In the genomic region with DNA sequence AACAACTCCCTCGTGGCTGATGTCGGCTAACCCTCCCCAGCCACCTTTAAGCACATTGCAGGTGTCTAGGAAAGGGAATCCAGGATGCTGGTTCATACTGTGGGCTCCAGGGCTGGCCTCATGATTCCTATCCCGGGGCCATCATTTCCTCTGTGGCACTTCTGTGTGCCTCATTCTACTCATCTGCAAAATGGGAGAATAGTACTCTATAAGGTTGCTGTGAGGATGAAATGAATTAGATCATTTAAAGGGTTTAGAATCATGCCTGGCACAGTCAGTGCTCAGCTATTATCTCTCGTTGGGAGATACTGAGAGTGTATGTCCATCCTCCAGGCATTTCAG, we compare ENCODE assay signal across 1 cellular context.
TF ChIP-seq lines count a peak whose summit lies in the region.

No MANE protein-coding gene starts in this region.

TF ChIP-seq in K562, 482 proteins besides CTCF, POLR2A, EP300 and RAD21:
- TF ChIP-seq, protein P1, sequence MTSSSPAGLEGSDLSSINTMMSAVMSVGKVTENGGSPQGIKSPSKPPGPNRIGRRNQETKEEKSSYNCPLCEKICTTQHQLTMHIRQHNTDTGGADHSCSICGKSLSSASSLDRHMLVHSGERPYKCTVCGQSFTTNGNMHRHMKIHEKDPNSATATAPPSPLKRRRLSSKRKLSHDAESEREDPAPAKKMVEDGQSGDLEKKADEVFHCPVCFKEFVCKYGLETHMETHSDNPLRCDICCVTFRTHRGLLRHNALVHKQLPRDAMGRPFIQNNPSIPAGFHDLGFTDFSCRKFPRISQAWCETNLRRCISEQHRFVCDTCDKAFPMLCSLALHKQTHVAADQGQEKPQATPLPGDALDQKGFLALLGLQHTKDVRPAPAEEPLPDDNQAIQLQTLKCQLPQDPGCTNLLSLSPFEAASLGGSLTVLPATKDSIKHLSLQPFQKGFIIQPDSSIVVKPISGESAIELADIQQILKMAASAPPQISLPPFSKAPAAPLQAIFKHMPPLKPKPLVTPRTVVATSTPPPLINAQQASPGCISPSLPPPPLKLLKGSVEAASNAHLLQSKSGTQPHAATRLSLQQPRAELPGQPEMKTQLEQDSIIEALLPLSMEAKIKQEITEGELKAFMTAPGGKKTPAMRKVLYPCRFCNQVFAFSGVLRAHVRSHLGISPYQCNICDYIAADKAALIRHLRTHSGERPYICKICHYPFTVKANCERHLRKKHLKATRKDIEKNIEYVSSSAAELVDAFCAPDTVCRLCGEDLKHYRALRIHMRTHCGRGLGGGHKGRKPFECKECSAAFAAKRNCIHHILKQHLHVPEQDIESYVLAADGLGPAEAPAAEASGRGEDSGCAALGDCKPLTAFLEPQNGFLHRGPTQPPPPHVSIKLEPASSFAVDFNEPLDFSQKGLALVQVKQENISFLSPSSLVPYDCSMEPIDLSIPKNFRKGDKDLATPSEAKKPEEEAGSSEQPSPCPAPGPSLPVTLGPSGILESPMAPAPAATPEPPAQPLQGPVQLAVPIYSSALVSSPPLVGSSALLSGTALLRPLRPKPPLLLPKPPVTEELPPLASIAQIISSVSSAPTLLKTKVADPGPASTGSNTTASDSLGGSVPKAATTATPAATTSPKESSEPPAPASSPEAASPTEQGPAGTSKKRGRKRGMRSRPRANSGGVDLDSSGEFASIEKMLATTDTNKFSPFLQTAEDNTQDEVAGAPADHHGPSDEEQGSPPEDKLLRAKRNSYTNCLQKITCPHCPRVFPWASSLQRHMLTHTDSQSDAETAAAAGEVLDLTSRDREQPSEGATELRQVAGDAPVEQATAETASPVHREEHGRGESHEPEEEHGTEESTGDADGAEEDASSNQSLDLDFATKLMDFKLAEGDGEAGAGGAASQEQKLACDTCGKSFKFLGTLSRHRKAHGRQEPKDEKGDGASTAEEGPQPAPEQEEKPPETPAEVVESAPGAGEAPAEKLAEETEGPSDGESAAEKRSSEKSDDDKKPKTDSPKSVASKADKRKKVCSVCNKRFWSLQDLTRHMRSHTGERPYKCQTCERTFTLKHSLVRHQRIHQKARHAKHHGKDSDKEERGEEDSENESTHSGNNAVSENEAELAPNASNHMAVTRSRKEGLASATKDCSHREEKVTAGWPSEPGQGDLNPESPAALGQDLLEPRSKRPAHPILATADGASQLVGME (CRISPR knock-in tag; IDR thresholded peaks at IDR 0.05), result no peak
- TF ChIP-seq HDAC2 (IDR thresholded peaks at IDR 0.05) (peak; percentile 34; the same call in 1 of the 2 replicates), ILF3 (IDR thresholded peaks at IDR 0.05; ENCODE audit: borderline replicate concordance) (no peak), MBD2 (IDR thresholded peaks at IDR 0.05; ENCODE audit: borderline replicate concordance, low read depth) (no peak), ADNP (tag; IDR thresholded peaks at IDR 0.05) (peak; percentile 65), RCOR1 (IDR thresholded peaks at IDR 0.05; ENCODE audit: borderline replicate concordance in 1 of 2, low read depth in 2 of 2, low read length in 2 of 2) (peak in 1 of 2 experiments; percentile 46; a peak in 1 of 4 replicates), KDM4B (IDR thresholded peaks at IDR 0.05; ENCODE audit: borderline replicate concordance in 2 of 2, low read depth in 1 of 2) (no peak), SMAD4 (CRISPR knock-in tag; conservative IDR thresholded peaks at IDR 0.05) (no peak), CHD2 (IDR thresholded peaks at IDR 0.05; ENCODE audit: low read depth, low read length) (no peak), SIRT6 (IDR thresholded peaks at IDR 0.05; ENCODE audit: low read depth, low read length) (no peak), ZNF778 (CRISPR knock-in tag; IDR thresholded peaks at IDR 0.05) (no peak), YBX1 (IDR thresholded peaks at IDR 0.05) (no peak), PHTF2 (CRISPR knock-in tag; IDR thresholded peaks at IDR 0.05) (no peak), NBN (IDR thresholded peaks at IDR 0.05; ENCODE audit: low read depth) (no peak), POLR2G (IDR thresholded peaks at IDR 0.05; ENCODE audit: low read depth, low read length) (no peak), NCOA1 (IDR thresholded peaks at IDR 0.05; ENCODE audit: low read depth) (no peak), EP400 (IDR thresholded peaks at IDR 0.05) (no peak), ZNF239 (CRISPR knock-in tag; IDR thresholded peaks at IDR 0.05) (peak; percentile 59), DPF2 (IDR thresholded peaks at IDR 0.05) (no peak), BCOR (IDR thresholded peaks at IDR 0.05) (peak; percentile 58; the same call in 1 of the 2 replicates), ZNF232 (CRISPR knock-in tag; IDR thresholded peaks at IDR 0.05) (no peak), NCOR1 (IDR thresholded peaks at IDR 0.05) (no peak), RBM22 (IDR thresholded peaks at IDR 0.05; ENCODE audit: low read depth, low read length, poor library complexity, severe bottlenecking) (no peak), CBX5 (IDR thresholded peaks at IDR 0.05; ENCODE audit: borderline replicate concordance, low read depth) (no peak), TRIM28 (IDR thresholded peaks at IDR 0.05) (no peak), ZNF3 (CRISPR knock-in tag; IDR thresholded peaks at IDR 0.05) (no peak), SMARCB1 (IDR thresholded peaks at IDR 0.05; ENCODE audit: insufficient read length, low read depth) (no peak), CHD1 (IDR thresholded peaks at IDR 0.05; ENCODE audit: low read length) (no peak), CBX1 (IDR thresholded peaks at IDR 0.05; ENCODE audit: low read depth) (no peak), ZNF77 (CRISPR knock-in tag; IDR thresholded peaks at IDR 0.05) (no peak), SMC3 (conservative IDR thresholded peaks at IDR 0.05; ENCODE audit: insufficient read depth, low read depth, low read length) (no peak), ZNF436 (CRISPR knock-in tag; IDR thresholded peaks at IDR 0.05) (no peak), MTA1 (IDR thresholded peaks at IDR 0.05; ENCODE audit: borderline replicate concordance) (no peak), CTBP1 (IDR thresholded peaks at IDR 0.05; ENCODE audit: borderline replicate concordance) (no peak), KDM1A (IDR thresholded peaks at IDR 0.05) (peak; percentile 33 to 63; a peak in 2 of 4 replicates), ZNF23 (CRISPR knock-in tag; IDR thresholded peaks at IDR 0.05) (no peak), ATF7 (IDR thresholded peaks at IDR 0.05) (no peak), TOE1 (IDR thresholded peaks at IDR 0.05; ENCODE audit: borderline replicate concordance) (no peak), TOE1 (CRISPR knock-in tag; IDR thresholded peaks at IDR 0.05; ENCODE audit: borderline replicate concordance, low read depth) (no peak), TBL1XR1 (IDR thresholded peaks at IDR 0.05; ENCODE audit: low read length in 2 of 2) (no peak), DMBX1 (CRISPR knock-in tag; IDR thresholded peaks at IDR 0.05; ENCODE audit: borderline replicate concordance) (no peak), POLR2H (tag; IDR thresholded peaks at IDR 0.05; ENCODE audit: low read depth) (no peak), ETV5 (CRISPR knock-in tag; IDR thresholded peaks at IDR 0.05; ENCODE audit: low read depth) (no peak)
- TF ChIP-seq, protein P2, sequence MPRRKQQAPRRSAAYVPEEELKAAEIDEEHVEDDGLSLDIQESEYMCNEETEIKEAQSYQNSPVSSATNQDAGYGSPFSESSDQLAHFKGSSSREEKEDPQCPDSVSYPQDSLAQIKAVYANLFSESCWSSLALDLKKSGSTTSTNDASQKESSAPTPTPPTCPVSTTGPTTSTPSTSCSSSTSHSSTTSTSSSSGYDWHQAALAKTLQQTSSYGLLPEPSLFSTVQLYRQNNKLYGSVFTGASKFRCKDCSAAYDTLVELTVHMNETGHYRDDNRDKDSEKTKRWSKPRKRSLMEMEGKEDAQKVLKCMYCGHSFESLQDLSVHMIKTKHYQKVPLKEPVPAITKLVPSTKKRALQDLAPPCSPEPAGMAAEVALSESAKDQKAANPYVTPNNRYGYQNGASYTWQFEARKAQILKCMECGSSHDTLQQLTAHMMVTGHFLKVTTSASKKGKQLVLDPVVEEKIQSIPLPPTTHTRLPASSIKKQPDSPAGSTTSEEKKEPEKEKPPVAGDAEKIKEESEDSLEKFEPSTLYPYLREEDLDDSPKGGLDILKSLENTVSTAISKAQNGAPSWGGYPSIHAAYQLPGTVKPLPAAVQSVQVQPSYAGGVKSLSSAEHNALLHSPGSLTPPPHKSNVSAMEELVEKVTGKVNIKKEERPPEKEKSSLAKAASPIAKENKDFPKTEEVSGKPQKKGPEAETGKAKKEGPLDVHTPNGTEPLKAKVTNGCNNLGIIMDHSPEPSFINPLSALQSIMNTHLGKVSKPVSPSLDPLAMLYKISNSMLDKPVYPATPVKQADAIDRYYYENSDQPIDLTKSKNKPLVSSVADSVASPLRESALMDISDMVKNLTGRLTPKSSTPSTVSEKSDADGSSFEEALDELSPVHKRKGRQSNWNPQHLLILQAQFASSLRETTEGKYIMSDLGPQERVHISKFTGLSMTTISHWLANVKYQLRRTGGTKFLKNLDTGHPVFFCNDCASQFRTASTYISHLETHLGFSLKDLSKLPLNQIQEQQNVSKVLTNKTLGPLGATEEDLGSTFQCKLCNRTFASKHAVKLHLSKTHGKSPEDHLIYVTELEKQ (CRISPR knock-in tag; IDR thresholded peaks at IDR 0.05), result no peak
- TF ChIP-seq, protein P3, sequence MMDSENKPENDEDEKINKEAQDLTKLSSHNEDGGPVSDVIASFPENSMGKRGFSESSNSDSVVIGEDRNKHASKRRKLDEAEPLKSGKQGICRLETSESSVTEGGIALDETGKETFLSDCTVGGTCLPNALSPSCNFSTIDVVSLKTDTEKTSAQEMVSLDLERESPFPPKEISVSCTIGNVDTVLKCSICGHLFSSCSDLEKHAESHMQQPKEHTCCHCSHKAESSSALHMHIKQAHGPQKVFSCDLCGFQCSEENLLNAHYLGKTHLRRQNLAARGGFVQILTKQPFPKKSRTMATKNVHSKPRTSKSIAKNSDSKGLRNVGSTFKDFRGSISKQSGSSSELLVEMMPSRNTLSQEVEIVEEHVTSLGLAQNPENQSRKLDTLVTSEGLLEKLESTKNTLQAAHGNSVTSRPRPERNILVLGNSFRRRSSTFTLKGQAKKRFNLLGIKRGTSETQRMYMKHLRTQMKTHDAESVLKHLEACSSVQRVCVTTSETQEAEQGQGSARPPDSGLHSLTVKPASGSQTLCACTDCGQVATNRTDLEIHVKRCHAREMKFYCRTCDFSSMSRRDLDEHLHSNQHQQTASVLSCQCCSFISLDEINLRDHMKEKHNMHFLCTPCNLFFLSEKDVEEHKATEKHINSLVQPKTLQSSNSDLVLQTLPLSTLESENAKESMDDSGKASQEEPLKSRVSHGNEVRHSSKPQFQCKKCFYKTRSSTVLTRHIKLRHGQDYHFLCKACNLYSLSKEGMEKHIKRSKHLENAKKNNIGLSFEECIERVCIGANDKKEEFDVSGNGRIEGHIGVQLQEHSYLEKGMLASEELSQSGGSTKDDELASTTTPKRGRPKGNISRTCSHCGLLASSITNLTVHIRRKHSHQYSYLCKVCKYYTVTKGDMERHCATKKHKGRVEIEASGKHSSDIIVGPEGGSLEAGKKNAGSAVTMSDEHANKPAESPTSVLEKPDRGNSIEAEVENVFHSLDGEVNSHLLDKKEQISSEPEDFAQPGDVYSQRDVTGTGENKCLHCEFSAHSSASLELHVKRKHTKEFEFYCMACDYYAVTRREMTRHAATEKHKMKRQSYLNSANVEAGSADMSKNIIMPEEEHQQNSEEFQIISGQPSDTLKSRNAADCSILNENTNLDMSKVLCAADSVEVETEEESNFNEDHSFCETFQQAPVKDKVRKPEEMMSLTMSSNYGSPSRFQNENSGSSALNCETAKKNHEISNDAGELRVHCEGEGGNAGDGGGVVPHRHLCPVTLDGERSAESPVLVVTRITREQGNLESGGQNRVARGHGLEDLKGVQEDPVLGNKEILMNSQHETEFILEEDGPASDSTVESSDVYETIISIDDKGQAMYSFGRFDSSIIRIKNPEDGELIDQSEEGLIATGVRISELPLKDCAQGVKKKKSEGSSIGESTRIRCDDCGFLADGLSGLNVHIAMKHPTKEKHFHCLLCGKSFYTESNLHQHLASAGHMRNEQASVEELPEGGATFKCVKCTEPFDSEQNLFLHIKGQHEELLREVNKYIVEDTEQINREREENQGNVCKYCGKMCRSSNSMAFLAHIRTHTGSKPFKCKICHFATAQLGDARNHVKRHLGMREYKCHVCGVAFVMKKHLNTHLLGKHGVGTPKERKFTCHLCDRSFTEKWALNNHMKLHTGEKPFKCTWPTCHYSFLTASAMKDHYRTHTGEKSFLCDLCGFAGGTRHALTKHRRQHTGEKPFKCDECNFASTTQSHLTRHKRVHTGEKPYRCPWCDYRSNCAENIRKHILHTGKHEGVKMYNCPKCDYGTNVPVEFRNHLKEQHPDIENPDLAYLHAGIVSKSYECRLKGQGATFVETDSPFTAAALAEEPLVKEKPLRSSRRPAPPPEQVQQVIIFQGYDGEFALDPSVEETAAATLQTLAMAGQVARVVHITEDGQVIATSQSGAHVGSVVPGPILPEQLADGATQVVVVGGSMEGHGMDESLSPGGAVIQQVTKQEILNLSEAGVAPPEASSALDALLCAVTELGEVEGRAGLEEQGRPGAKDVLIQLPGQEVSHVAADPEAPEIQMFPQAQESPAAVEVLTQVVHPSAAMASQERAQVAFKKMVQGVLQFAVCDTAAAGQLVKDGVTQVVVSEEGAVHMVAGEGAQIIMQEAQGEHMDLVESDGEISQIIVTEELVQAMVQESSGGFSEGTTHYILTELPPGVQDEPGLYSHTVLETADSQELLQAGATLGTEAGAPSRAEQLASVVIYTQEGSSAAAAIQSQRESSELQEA (IDR thresholded peaks at IDR 0.05; ENCODE audit: low read depth), result no peak
- TF ChIP-seq, protein P4, sequence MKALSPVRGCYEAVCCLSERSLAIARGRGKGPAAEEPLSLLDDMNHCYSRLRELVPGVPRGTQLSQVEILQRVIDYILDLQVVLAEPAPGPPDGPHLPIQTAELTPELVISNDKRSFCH (CRISPR knock-in tag; IDR thresholded peaks at IDR 0.05), result no peak
- TF ChIP-seq, protein P4 (tag; IDR thresholded peaks at IDR 0.05), result no peak
- TF ChIP-seq, protein P5, sequence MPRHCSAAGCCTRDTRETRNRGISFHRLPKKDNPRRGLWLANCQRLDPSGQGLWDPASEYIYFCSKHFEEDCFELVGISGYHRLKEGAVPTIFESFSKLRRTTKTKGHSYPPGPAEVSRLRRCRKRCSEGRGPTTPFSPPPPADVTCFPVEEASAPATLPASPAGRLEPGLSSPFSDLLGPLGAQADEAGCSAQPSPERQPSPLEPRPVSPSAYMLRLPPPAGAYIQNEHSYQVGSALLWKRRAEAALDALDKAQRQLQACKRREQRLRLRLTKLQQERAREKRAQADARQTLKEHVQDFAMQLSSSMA (CRISPR knock-in tag; IDR thresholded peaks at IDR 0.05), result no peak
- TF ChIP-seq, protein P6, sequence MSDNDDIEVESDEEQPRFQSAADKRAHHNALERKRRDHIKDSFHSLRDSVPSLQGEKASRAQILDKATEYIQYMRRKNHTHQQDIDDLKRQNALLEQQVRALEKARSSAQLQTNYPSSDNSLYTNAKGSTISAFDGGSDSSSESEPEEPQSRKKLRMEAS (CRISPR knock-in tag; IDR thresholded peaks at IDR 0.05), result no peak
